Comparison of ENCODE assay signal across 22 cellular contexts in the genomic region with DNA sequence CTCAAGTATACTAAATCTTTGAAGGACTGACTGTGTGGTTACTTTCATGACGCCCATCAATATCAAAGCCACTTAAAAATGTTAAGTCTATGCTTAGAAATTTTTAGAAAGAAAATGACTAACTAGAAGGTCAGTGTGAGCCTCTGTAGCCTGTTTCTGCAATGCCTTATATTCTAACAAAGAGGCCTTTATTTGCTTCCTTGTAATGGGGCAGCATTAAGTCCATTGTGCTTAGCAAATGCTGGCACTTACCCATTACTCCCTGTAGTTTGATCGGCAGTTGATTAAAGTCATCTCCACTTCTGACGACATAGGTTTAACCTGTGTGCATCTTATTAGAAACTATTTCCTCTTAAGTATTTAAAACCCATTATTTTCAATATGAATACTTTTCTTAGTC.
"Had no signal": no experiment of that assay in that cellular context is flagged by ENCODE, and none has a peak within 500 bp of the region (broad histone marks: within the 10 kb centered on the region; RNA-seq: fewer than 3 reads in every experiment).

No MANE protein-coding gene starts in this region.

- H3K9me3 ChIP-seq: Peyer's patch, SJSA1 had no signal

- H3K4me3 ChIP-seq: Peyer's patch, SJSA1 had no signal

- H3K4me2 ChIP-seq: KMS-11 had no signal

- H3K4me1 ChIP-seq: Peyer's patch, SJSA1 had no signal

- H3K27ac ChIP-seq: brain microvascular endothelial cell, KMS-11, Peyer's patch, SJSA1 had no signal

- DNase-seq: activated CD4-positive, alpha-beta T cell treated with anti-CD3 and anti-CD28 coated beads for 4 hours; activated CD8-positive, alpha-beta memory T cell treated with anti-CD3 and anti-CD28 coated beads, Interleukin-2, amount 10 ng/mL, durations not matched to agents 7 days and 5 days; activated CD8-positive, alpha-beta T cell treated with anti-CD3 and anti-CD28 coated beads, Interleukin-2, amount 10 ng/mL, durations not matched to agents 7 days and 5 days; activated gamma-delta T cell; activated naive CD4-positive, alpha-beta T cell treated with anti-CD3 and anti-CD28 coated beads, Interleukin-2, amount 10 ng/mL, durations not matched to agents 7 days and 5 days; activated naive CD8-positive, alpha-beta T cell treated with anti-CD3 and anti-CD28 coated beads for 36 hours; activated T-cell treated with anti-CD3 and anti-CD28 coated beads, Interleukin-2, amount 50 U/mL, for 24 hours; brain microvascular endothelial cell; NCI-H1092; NCI-H1417; NCI-H1930; NCI-H2171; NCI-H2227 treated with DMSO at 0.1 percent for 48 hours; NCI-H526; NCI-H82; OCI-M1; Peyer's patch; SHP77 had no signal

- ATAC-seq: activated CD4-positive, CD25-positive, alpha-beta regulatory T cell treated with anti-CD3 and anti-CD28 coated beads, Interleukin-2, amount 50 U/mL, for 24 hours; activated CD8-positive, alpha-beta memory T cell treated with anti-CD3 and anti-CD28 coated beads, Interleukin-2, amount 10 ng/mL, durations not matched to agents 7 days and 5 days; activated CD8-positive, alpha-beta T cell treated with anti-CD3 and anti-CD28 coated beads, Interleukin-2, amount 10 ng/mL, durations not matched to agents 7 days and 5 days; activated T-helper 17 cell treated with anti-CD3 and anti-CD28 coated beads, Interleukin-2, amount 50 U/mL, for 72 hours had no signal

- H3K36me3 ChIP-seq: Peyer's patch, SJSA1 had no signal
